Comparison of ENCODE assay signal across 11 cellular contexts in genomic region chr5:142798099-142798768, GRCh38. TPM values are rescaled to one million over a fixed set of nuclear protein-coding genes. Genes with fewer than 3 reads are reported as not detected.
DNase-seq lines count a peak whose midpoint lies in the region; ATAC-seq and TF ChIP-seq lines count a peak whose summit lies in the region.
"Had no signal": no experiment of that assay in that cellular context is flagged by ENCODE, and none has a peak within 500 bp of the region (broad histone marks: within the 10 kb centered on the region; RNA-seq: fewer than 3 reads in every experiment).

No MANE protein-coding gene starts in this region.

- intact Hi-C loops in mucosa of descending colon (cut with DNase I, micrococcal nuclease) = no loop called here

- no peaks in the 10 kb centered on the region for H3K9me2 ChIP-seq in GM23248 (ENCODE audit: insufficient read depth)

- no peaks in the 10 kb centered on the region for H3F3A ChIP-seq in GM23248 (ENCODE audit: insufficient read depth)

- in situ Hi-C loops in GM23248 (cut with MboI) = no loop called here

- no peaks in the 10 kb centered on the region for H3K9me3 ChIP-seq in BLaER1
- no peaks in the 10 kb centered on the region for H3K9me3 ChIP-seq in mucosa of descending colon
- H3K9me3 ChIP-seq in GM23248 (ENCODE audit: low read depth) = no peaks in the 10 kb centered on the region
- H3K9me3 ChIP-seq: esophagus squamous epithelium, MG63 had no signal

- H3K4me1 ChIP-seq in BLaER1 (peaks cover 60% of the 10 kb centered on the region), mucosa of descending colon (ENCODE audit: low read depth) (peaks cover 15% of the 10 kb centered on the region), GM23248 (ENCODE audit: insufficient read depth) (peaks cover 6% of the 10 kb centered on the region; the same call in 1 of the 2 replicates)

- no peak overlapping the region for H2AFZ ChIP-seq in GM23248

- no peaks in the 10 kb centered on the region; the same call in 1 of the 2 replicates for H4K20me1 ChIP-seq in BLaER1
- no peaks in the 10 kb centered on the region for H4K20me1 ChIP-seq in GM23248 (ENCODE audit: insufficient read depth)

- H3K4me1 Mint-ChIP-seq in activated T-cell treated with anti-CD3 and anti-CD28 coated beads, Interleukin-2, amount 50 U/mL, for 24 hours (ENCODE audit: low read depth) = peaks cover 82% of the 10 kb centered on the region

- H3K36me3 ChIP-seq in BLaER1 = no peaks in the 10 kb centered on the region
- no peaks in the 10 kb centered on the region for H3K36me3 ChIP-seq in mucosa of descending colon (ENCODE audit: low read depth)
- no peaks in the 10 kb centered on the region for H3K36me3 ChIP-seq in GM23248 (ENCODE audit: low read depth)
- H3K36me3 ChIP-seq: esophagus squamous epithelium, MG63 had no signal

- no peak for TF ChIP-seq CTCF in mucosa of descending colon (IDR thresholded peaks at IDR 0.05)

- peak; percentile 30 for ATAC-seq in HG03108 (IDR thresholded peaks at IDR 0.05; ENCODE audit: unreplicated experiment)
- ATAC-seq in mucosa of descending colon = peak; percentile 58

- DNase-seq in activated T-cell treated with anti-CD3 and anti-CD28 coated beads, Interleukin-2, amount 50 U/mL, for 24 hours = no peak
- no peak for DNase-seq in mucosa of descending colon
- DNase-seq in GM23248 = no peak
- DNase-seq in NCI-H1694 treated with DMSO at 0.1 percent for 48 hours (lab: John Stamatoyannopoulos, UW) = no peak
- no peak for DNase-seq in AG20443 (ENCODE audit: low spot score)
- DNase-seq in NCI-H748 (lab: John Stamatoyannopoulos, UW; ENCODE audit: unreplicated experiment) = no peak
- DNase-seq: esophagus squamous epithelium; MG63; stimulated activated CD4-positive, alpha-beta T cell treated with anti-CD3 and anti-CD28 coated beads, Interleukin-4, amount 100 ng/mL, for 4 hours had no signal

- peak overlapping the region; percentile 46 for H3K4me2 ChIP-seq in BLaER1
- H3K4me2 ChIP-seq in GM23248 (ENCODE audit: unreplicated experiment) = no peak overlapping the region

- no peak overlapping the region for H3K27ac ChIP-seq in BLaER1
- no peak overlapping the region for H3K27ac ChIP-seq in GM23248

- no peaks in the 10 kb centered on the region for H3K27me3 Mint-ChIP-seq in activated T-cell treated with anti-CD3 and anti-CD28 coated beads, Interleukin-2, amount 50 U/mL, for 24 hours

- H3K79me2 ChIP-seq in GM23248 (ENCODE audit: insufficient read depth) = no peaks in the 10 kb centered on the region

- no peaks in the 10 kb centered on the region for H3K9me3 Mint-ChIP-seq in activated T-cell treated with anti-CD3 and anti-CD28 coated beads, Interleukin-2, amount 50 U/mL, for 24 hours

- H3K9ac ChIP-seq in BLaER1 (no peak overlapping the region), GM23248 (no peak overlapping the region)

- no peaks in the 10 kb centered on the region for H3K36me3 Mint-ChIP-seq in activated T-cell treated with anti-CD3 and anti-CD28 coated beads, Interleukin-2, amount 50 U/mL, for 24 hours (ENCODE audit: low read depth)

- WGBS in GM23248 (ENCODE audit: low coverage in 1 of 2, low lambda C conversion rate in 2 of 2, missing lambda C conversion rate in 2 of 2), 2 experiments = 96 to 98% methylated on average over 4 of the region's 4 CpGs

- peak overlapping the region; percentile 98 for H3K27ac Mint-ChIP-seq in activated T-cell treated with anti-CD3 and anti-CD28 coated beads, Interleukin-2, amount 50 U/mL, for 24 hours

- H3K27me3 ChIP-seq in BLaER1 (no peaks in the 10 kb centered on the region), GM23248 (replicated peaks; ENCODE audit: insufficient read depth) (no peaks in the 10 kb centered on the region)
- H3K27me3 ChIP-seq: esophagus squamous epithelium, MG63 had no signal

- H3K4me3 ChIP-seq in BLaER1 = no peak overlapping the region
- no peak overlapping the region for H3K4me3 ChIP-seq in mucosa of descending colon
- no peak overlapping the region for H3K4me3 ChIP-seq in GM23248
- H3K4me3 ChIP-seq: esophagus squamous epithelium, MG63 had no signal

- peak overlapping the region; percentile 30 for H3K4me3 Mint-ChIP-seq in activated T-cell treated with anti-CD3 and anti-CD28 coated beads, Interleukin-2, amount 50 U/mL, for 24 hours

RNA-seq across cellular contexts. Expression of gene ARHGAP26, which starts 28.1 kb away (rescaled TPM):
- total RNA-seq in mucosa of descending colon = 10 to 100 TPM; 52.9 to 96.0 (median 67.8) TPM
- 1.6 and 8.3 TPM in 2 replicates for total RNA-seq in GM23248 (2014; rRNA removed; shearing (Covaris generic))
- polyA plus RNA-seq in GM23248 (2016; fragmentation: Nextera tagmentation; extraction: Ambion mirVana) = 1.7 and 1.9 TPM in 2 replicates
